ENCODE assay signal across 8 cellular contexts in the genomic region with DNA sequence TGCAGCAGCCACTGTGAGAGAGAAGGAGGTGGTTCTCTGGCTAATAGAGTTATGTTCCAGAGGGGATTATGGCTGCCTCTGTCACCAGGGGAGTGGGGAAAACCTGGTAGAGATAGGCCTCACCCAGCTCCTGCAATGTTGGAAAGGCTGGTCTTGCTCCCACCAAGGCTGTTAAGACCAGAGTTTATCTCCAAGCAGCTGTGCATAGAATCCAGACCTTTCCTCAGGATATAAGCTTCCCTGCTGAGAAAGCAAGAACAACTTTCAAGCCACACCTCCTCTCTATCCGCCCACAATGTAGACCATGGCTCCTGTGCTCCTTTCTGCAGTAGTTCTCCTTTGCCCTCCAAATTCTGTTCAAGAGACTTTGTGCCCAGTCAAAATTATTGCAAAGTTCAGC.
"Had no signal": no experiment of that assay in that cellular context is flagged by ENCODE, and none has a peak within 500 bp of the region (broad histone marks: within the 10 kb centered on the region; RNA-seq: fewer than 3 reads in every experiment).

No MANE protein-coding gene starts in this region.

- DNase-seq: GDM1, GF-D8 had no signal

- ATAC-seq: GM12878 had no signal

- FAIRE-seq: G401.6, GM12878, GM12891, GM12892, GM18507, GM19239 had no signal

- H3K4me3 ChIP-seq: GM12878 had no signal
